In the genomic region with DNA sequence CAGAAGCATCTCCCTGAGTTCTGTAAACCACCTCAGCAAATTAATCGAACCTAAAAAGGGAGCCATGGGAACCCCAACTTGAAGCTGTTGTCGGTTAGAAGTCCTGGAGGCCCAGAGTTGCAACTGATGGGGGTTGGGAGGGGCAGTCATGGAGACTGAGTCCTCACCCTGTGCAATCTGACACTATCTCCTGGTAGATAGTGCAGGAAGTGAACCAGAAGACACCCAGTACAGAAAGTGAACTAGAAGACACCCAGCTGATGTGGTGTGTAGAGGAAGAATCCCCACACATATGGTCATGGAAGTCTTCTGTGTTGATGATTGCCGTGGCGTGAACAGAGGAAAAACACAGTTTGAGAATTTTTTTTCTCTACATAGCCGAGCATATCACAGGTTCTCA, we compare ENCODE assay signal across 1 cellular context.
TF ChIP-seq lines count a peak whose summit lies in the region.

No MANE protein-coding gene starts in this region.

TF ChIP-seq in HepG2, 621 proteins besides CTCF, POLR2A, EP300 and RAD21:
- TF ChIP-seq ZNF557 (CRISPR knock-in tag; IDR thresholded peaks at IDR 0.05): no peak
- no peak for TF ChIP-seq TCF7L2 (IDR thresholded peaks at IDR 0.05; ENCODE audit: low read depth, low read length)
- no peak for TF ChIP-seq MED13 (CRISPR knock-in tag; IDR thresholded peaks at IDR 0.05)
- TF ChIP-seq ATF7-NPFF (CRISPR knock-in tag; IDR thresholded peaks at IDR 0.05; ENCODE audit: low read depth): no peak
- TF ChIP-seq ELF1 (CRISPR knock-in tag; IDR thresholded peaks at IDR 0.05): no peak
- no peak for TF ChIP-seq ZNF530 (CRISPR knock-in tag; IDR thresholded peaks at IDR 0.05; ENCODE audit: low read depth)
- TF ChIP-seq ZNF282 (IDR thresholded peaks at IDR 0.05; ENCODE audit: partially characterized antibody): no peak
- TF ChIP-seq ZNF124 (CRISPR knock-in tag; IDR thresholded peaks at IDR 0.05): no peak
